8 cellular contexts compared by ENCODE assay signal in genomic region chr19:41595258-41595889, GRCh38.
A peak's percentile ranks its signal among the peaks of the same experiment; 100 is the strongest.
DNase-seq lines count a peak whose midpoint lies in the region; ATAC-seq lines count a peak whose summit lies in the region.

No MANE protein-coding gene starts in this region.

- peaks cover 19% of the 10 kb centered on the region for H3K4me1 Mint-ChIP-seq in stimulated activated memory B cell treated with anti-CD40 and anti-IgM and Interleukin-4, amounts not matched to agents 10 μg/mL and 1 μg/mL and 100 μg/mL, for 72 hours

- ATAC-seq in HG02678 (IDR thresholded peaks at IDR 0.05; ENCODE audit: unreplicated experiment), result peak; percentile 61
- ATAC-seq in stimulated activated memory B cell treated with anti-CD40 and anti-IgM and Interleukin-4, amounts not matched to agents 10 μg/mL and 1 μg/mL and 100 μg/mL, for 72 hours, result peak; percentile 89
- no peak for ATAC-seq in HG03342 (IDR thresholded peaks at IDR 0.05; ENCODE audit: unreplicated experiment)

- no peak overlapping the region for H3K4me3 Mint-ChIP-seq in stimulated activated memory B cell treated with anti-CD40 and anti-IgM and Interleukin-4, amounts not matched to agents 10 μg/mL and 1 μg/mL and 100 μg/mL, for 72 hours

- H3K27ac Mint-ChIP-seq in stimulated activated memory B cell treated with anti-CD40 and anti-IgM and Interleukin-4, amounts not matched to agents 10 μg/mL and 1 μg/mL and 100 μg/mL, for 72 hours, result no peak overlapping the region

- H3K27me3 Mint-ChIP-seq in stimulated activated memory B cell treated with anti-CD40 and anti-IgM and Interleukin-4, amounts not matched to agents 10 μg/mL and 1 μg/mL and 100 μg/mL, for 72 hours, result peaks cover 22% of the 10 kb centered on the region

- no peaks in the 10 kb centered on the region for H3K36me3 Mint-ChIP-seq in stimulated activated memory B cell treated with anti-CD40 and anti-IgM and Interleukin-4, amounts not matched to agents 10 μg/mL and 1 μg/mL and 100 μg/mL, for 72 hours

- peak; percentile 90 for DNase-seq in DMS53 (lab: John Stamatoyannopoulos, UW)
- DNase-seq in NCI-H526 (lab: John Stamatoyannopoulos, UW), result peak; percentile 28 to 63
- peak; percentile 58 to 61 for DNase-seq in activated CD4-positive, alpha-beta T cell treated with anti-CD3 and anti-CD28 coated beads, Interleukin-2, amount 50 U/mL, for 4 hours
- DNase-seq in effector CD8-positive, alpha-beta T cell (lab: John Stamatoyannopoulos, UW), result peak; percentile 32
- peak; percentile 22 for DNase-seq in midbrain (lab: John Stamatoyannopoulos, UW)

- H3K9me3 Mint-ChIP-seq in stimulated activated memory B cell treated with anti-CD40 and anti-IgM and Interleukin-4, amounts not matched to agents 10 μg/mL and 1 μg/mL and 100 μg/mL, for 72 hours, result no peaks in the 10 kb centered on the region

Comparison
In these comparisons a context has a peak if more than half of its experiments do, and no peak if none do; other contexts are left out.
1. DNase-seq: peak in every context shown above with its lines; median percentile 90 in DMS53; 60 in activated CD4-positive, alpha-beta T cell treated with anti-CD3 and anti-CD28 coated beads, Interleukin-2, amount 50 U/mL, for 4 hours; 46 in NCI-H526; 32 in effector CD8-positive, alpha-beta T cell; 22 in midbrain.